23 cellular contexts compared by ENCODE assay signal in the genomic region with DNA sequence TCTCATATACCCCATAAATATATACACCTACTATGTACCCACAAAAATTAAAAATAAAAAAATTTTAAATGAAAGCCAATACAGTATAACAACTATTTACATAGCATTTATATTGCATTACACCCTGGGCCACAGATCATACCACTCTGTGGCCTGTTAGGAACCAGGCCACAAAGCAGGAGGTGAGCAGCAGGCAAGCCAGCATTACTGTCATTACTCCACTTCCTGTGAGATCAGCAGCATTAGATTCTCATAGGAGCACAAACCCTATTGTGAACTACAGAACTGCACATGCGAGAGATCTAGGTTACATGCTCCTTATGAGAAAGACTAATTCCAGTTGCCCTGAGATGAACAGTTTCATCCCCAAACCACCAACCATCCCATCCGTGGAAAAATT. TPM values are rescaled to one million over a fixed set of nuclear protein-coding genes. Genes with fewer than 3 reads are reported as not detected.
DNase-seq lines count a peak whose midpoint lies in the region; ATAC-seq and TF ChIP-seq lines count a peak whose summit lies in the region.
"Had no signal": no experiment of that assay in that cellular context is flagged by ENCODE, and none has a peak within 500 bp of the region (broad histone marks: within the 10 kb centered on the region; RNA-seq: fewer than 3 reads in every experiment).

No MANE protein-coding gene starts in this region.

- H3K27me3 ChIP-seq in thoracic aorta (replicated peaks; ENCODE audit: insufficient read depth): no peaks in the 10 kb centered on the region
- no peaks in the 10 kb centered on the region for H3K27me3 ChIP-seq in naive thymus-derived CD4-positive, alpha-beta T cell (ENCODE audit: control insufficient read depth in 2 of 2, insufficient read depth in 2 of 2, low read length in 2 of 2)

- no peak overlapping the region for H3K27ac Mint-ChIP-seq in naive thymus-derived CD4-positive, alpha-beta T cell
- H3K27ac Mint-ChIP-seq: activated naive CD4-positive, alpha-beta T cell treated with anti-CD3 and anti-CD28 coated beads for 36 hours; activated T-cell treated with anti-CD3 and anti-CD28 coated beads, Interleukin-2, amount 50 U/mL, for 24 hours; memory B cell; naive B cell; WTC11 had no signal

- intact Hi-C loops in Right ventricle myocardium superior (cut with DNase I) (no loop called here), Right ventricle myocardium inferior (cut with DNase I) (no loop called here), left colon (cut with DNase I, micrococcal nuclease) (no loop called here)
- intact Hi-C loops in naive thymus-derived CD4-positive, alpha-beta T cell (cut with micrococcal nuclease): no loop called here

- H3K4me3 ChIP-seq in thoracic aorta: no peak overlapping the region
- no peak overlapping the region for H3K4me3 ChIP-seq in naive thymus-derived CD4-positive, alpha-beta T cell (ENCODE audit: low read length)

- no peak overlapping the region for H3K4me3 Mint-ChIP-seq in naive thymus-derived CD4-positive, alpha-beta T cell
- H3K4me3 Mint-ChIP-seq: activated naive CD4-positive, alpha-beta T cell treated with anti-CD3 and anti-CD28 coated beads for 36 hours; activated T-cell treated with anti-CD3 and anti-CD28 coated beads, Interleukin-2, amount 50 U/mL, for 24 hours; memory B cell; naive B cell; WTC11 had no signal

- no peak for TF ChIP-seq POLR2A in erythroblast (IDR thresholded peaks at IDR 0.05; ENCODE audit: low read length)

- ATAC-seq in Right ventricle myocardium superior (ENCODE audit: poor library complexity) (peak; percentile 16), Right ventricle myocardium inferior (no peak), left colon (peak; percentile 26), thoracic aorta (ENCODE audit: insufficient number of reproducible peaks, low FRiP score, low read depth) (no peak)
- no peak for ATAC-seq in naive thymus-derived CD4-positive, alpha-beta T cell
- ATAC-seq: sciatic nerve, WTC11 had no signal

- no peak for DNase-seq in Right ventricle myocardium superior
- no peak for DNase-seq in Right ventricle myocardium inferior (ENCODE audit: missing footprints)
- DNase-seq in left colon: no peak
- no peak for DNase-seq in thoracic aorta (ENCODE audit: low spot score)
- no peak for DNase-seq in naive thymus-derived CD4-positive, alpha-beta T cell
- DNase-seq in erythroblast (lab: John Stamatoyannopoulos, UW): no peak
- no peak for DNase-seq in ureter (ENCODE audit: low spot score)
- DNase-seq: activated CD4-positive, alpha-beta T cell treated with anti-CD3 and anti-CD28 coated beads, Interleukin-2, amount 50 U/mL, for 48 hours; activated naive CD4-positive, alpha-beta T cell treated with anti-CD3 and anti-CD28 coated beads for 36 hours; activated T-cell treated with anti-CD3 and anti-CD28 coated beads, Interleukin-2, amount 50 U/mL, for 24 hours; Calu3; cerebellar nuclear complex; effector CD4-positive, alpha-beta T cell; foreskin fibroblast; HCEC 1CT; naive B cell; NCI-H1436 treated with DMSO at 0.1 percent for 48 hours; NCI-H774 had no signal

- H3K4me1 Mint-ChIP-seq in naive thymus-derived CD4-positive, alpha-beta T cell: peaks cover 0 to 18% (median 0%) of the 10 kb centered on the region in 7 donors
- H3K4me1 Mint-ChIP-seq: WTC11 had no signal

- peaks cover 4 to 24% (median 15%) of the 10 kb centered on the region in 5 donors for H3K36me3 Mint-ChIP-seq in naive thymus-derived CD4-positive, alpha-beta T cell
- H3K36me3 Mint-ChIP-seq: WTC11 had no signal

- POLR2A ChIA-PET in naive thymus-derived CD4-positive, alpha-beta T cell (lab: Charles Lee): no interaction called here

- CTCF ChIA-PET in naive thymus-derived CD4-positive, alpha-beta T cell (lab: Charles Lee): no interaction called here

- no peaks in the 10 kb centered on the region for H3K27me3 Mint-ChIP-seq in naive thymus-derived CD4-positive, alpha-beta T cell
- H3K27me3 Mint-ChIP-seq: activated T-cell treated with anti-CD3 and anti-CD28 coated beads, Interleukin-2, amount 50 U/mL, for 24 hours; memory B cell; naive B cell had no signal

- H3K9me3 ChIP-seq in thoracic aorta: no peaks in the 10 kb centered on the region
- H3K9me3 ChIP-seq in naive thymus-derived CD4-positive, alpha-beta T cell (ENCODE audit: control insufficient read depth in 2 of 3, low read length in 3 of 3): no peaks in the 10 kb centered on the region

- H3K9me3 Mint-ChIP-seq in naive thymus-derived CD4-positive, alpha-beta T cell: peaks cover 0 to 10% (median 2%) of the 10 kb centered on the region in 11 donors
- H3K9me3 Mint-ChIP-seq: activated naive CD4-positive, alpha-beta T cell treated with anti-CD3 and anti-CD28 coated beads for 36 hours had no signal

- no peak for TF ChIP-seq CTCF in VCaP (conservative IDR thresholded peaks at IDR 0.05)
- no peak for TF ChIP-seq CTCF in thoracic aorta (IDR thresholded peaks at IDR 0.05)

- H3K27ac ChIP-seq in VCaP: peak overlapping the region; percentile 68
- H3K27ac ChIP-seq in thoracic aorta: peak overlapping the region; percentile 54 to 80
- H3K27ac ChIP-seq in naive thymus-derived CD4-positive, alpha-beta T cell (ENCODE audit: low read depth, low read length): no peak overlapping the region
- H3K27ac ChIP-seq: C4-2B had no signal

- H3K4me1 ChIP-seq in thoracic aorta (ENCODE audit: control insufficient read depth in 1 of 2, low read depth in 2 of 2): peaks cover 17 to 39% of the 10 kb centered on the region in 2 donors
- no peaks in the 10 kb centered on the region for H3K4me1 ChIP-seq in naive thymus-derived CD4-positive, alpha-beta T cell (ENCODE audit: control insufficient read depth in 2 of 2, insufficient read depth in 2 of 2, low read length in 2 of 2)

- H3K36me3 ChIP-seq in thoracic aorta: no peaks in the 10 kb centered on the region
- H3K36me3 ChIP-seq in naive thymus-derived CD4-positive, alpha-beta T cell (ENCODE audit: control insufficient read depth in 2 of 3, insufficient read depth in 3 of 3, low read length in 3 of 3): no peaks in the 10 kb centered on the region

RNA-seq across cellular contexts. Expression of gene FILIP1L, which starts 17.4 kb away (rescaled TPM):
- total RNA-seq in Right ventricle myocardium superior (39.3 TPM), Right ventricle myocardium inferior (41.3 TPM), left colon (10 to 100 TPM in 1 of 2 donors, 1 to 10 TPM in 1; 6.7 to 19.0 TPM), thoracic aorta (100 to 1,000 TPM; 270 to 279 TPM), ureter (136 TPM)
- total RNA-seq in naive thymus-derived CD4-positive, alpha-beta T cell: 1 to 10 TPM in 1 of 5 experiments, under 1 TPM in 3, not detected in 1; 0.13 to 6.7 (median 0.30) TPM
- polyA plus RNA-seq in naive thymus-derived CD4-positive, alpha-beta T cell: under 1 TPM in 1 of 2 donors, not detected in 1; 0.39 TPM

Comparison
In these comparisons a context has a peak if more than half of its experiments do, and no peak if none do; other contexts are left out.
1. ATAC-seq: peak in Right ventricle myocardium superior (single experiment) and left colon (single experiment); none in Right ventricle myocardium inferior (single experiment), thoracic aorta (single experiment) and naive thymus-derived CD4-positive, alpha-beta T cell (single experiment).